ENCODE assay signal across 8 cellular contexts in genomic region chr6:27902335-27903314, GRCh38. TPM values are rescaled to one million over a fixed set of nuclear protein-coding genes. Genes with fewer than 3 reads are reported as not detected.
DNase-seq lines count a peak whose midpoint lies in the region; ATAC-seq and TF ChIP-seq lines count a peak whose summit lies in the region.

No MANE protein-coding gene starts in this region.

- TF ChIP-seq CTCF in Loucy (conservative IDR thresholded peaks at IDR 0.05; ENCODE audit: low read length) = no peak
- TF ChIP-seq CTCF in gastroesophageal sphincter (IDR thresholded peaks at IDR 0.05) = no peak

- WGBS in gastroesophageal sphincter (ENCODE audit: low coverage in 1 of 2), 2 donors = 0 to 1% methylated on average over 37 to 38 of the region's 38 CpGs

- peak; percentile 85 for DNase-seq in Daoy (ENCODE audit: low read depth)
- peak; percentile 50 for DNase-seq in GOT3 (lab: John Stamatoyannopoulos, UW)
- DNase-seq in SK-MEL-5 (ENCODE audit: low read depth, low spot score) = peak; percentile 90
- peak; percentile 95 for DNase-seq in activated naive CD4-positive, alpha-beta T cell treated with anti-CD3 and anti-CD28 coated beads for 36 hours
- peak; percentile 79 for DNase-seq in occipital lobe (lab: John Stamatoyannopoulos, UW)

- in situ Hi-C loops in SK-MEL-5 (cut with HindIII; ENCODE audit: low pct_unique_long_range_greater_than_20kb, low sequenced_read_pairs) = no loop called here

- CTCF ChIA-PET in activated naive CD4-positive, alpha-beta T cell treated with anti-CD3 and anti-CD28 coated beads for 36 hours (lab: Charles Lee) = interaction anchor here (0.5 to 0.7 kb wide), 2 partner anchors 12 to 378 kb away, joined by 3 read pairs; no protein-coding TSS in a partner anchor

- H2AFZ ChIP-seq in Loucy (ENCODE audit: low read length) = peak overlapping the region; percentile 92

- H3K4me1 Mint-ChIP-seq in activated naive CD4-positive, alpha-beta T cell treated with anti-CD3 and anti-CD28 coated beads for 36 hours (ENCODE audit: low read depth) = peaks cover 6% of the 10 kb centered on the region

- peaks cover 2% of the 10 kb centered on the region; the same call in 1 of the 2 replicates for H3F3A ChIP-seq in Loucy (ENCODE audit: low read depth)

- peaks cover 5% of the 10 kb centered on the region for H3K27me3 Mint-ChIP-seq in activated naive CD4-positive, alpha-beta T cell treated with anti-CD3 and anti-CD28 coated beads for 36 hours (ENCODE audit: low read depth)

- no peak for TF ChIP-seq EP300 in gastroesophageal sphincter (IDR thresholded peaks at IDR 0.05)

- no peaks in the 10 kb centered on the region for H4K20me1 ChIP-seq in Loucy (ENCODE audit: insufficient read depth, low read length, poor library complexity, severe bottlenecking)

- H3K27ac ChIP-seq in gastroesophageal sphincter = peak overlapping the region; percentile 81 to 97 (median 86)
- peak overlapping the region; percentile 89 for H3K27ac ChIP-seq in temporal lobe (ENCODE audit: low read depth, low read length)

- H3K27me3 ChIP-seq in Loucy (ENCODE audit: insufficient read depth, low read length, poor library complexity, severe bottlenecking) = no peaks in the 10 kb centered on the region
- H3K27me3 ChIP-seq in gastroesophageal sphincter = peaks cover 11% of the 10 kb centered on the region

- peak overlapping the region; percentile 80 for H3K4me2 ChIP-seq in Loucy (ENCODE audit: low read depth, low read length, poor library complexity, severe bottlenecking)

- peak overlapping the region; percentile 89 for H3K4me3 ChIP-seq in Loucy (ENCODE audit: low read length, poor library complexity, severe bottlenecking)
- peak overlapping the region; percentile 55 to 83 for H3K4me3 ChIP-seq in gastroesophageal sphincter

- peak overlapping the region; percentile 81 for H3K4me3 Mint-ChIP-seq in activated naive CD4-positive, alpha-beta T cell treated with anti-CD3 and anti-CD28 coated beads for 36 hours

- H3K4me1 ChIP-seq in Loucy (ENCODE audit: insufficient read depth, low read length, poor library complexity, severe bottlenecking) (peaks cover 13% of the 10 kb centered on the region), gastroesophageal sphincter (peaks cover 0 to 15% (median 0%) of the 10 kb centered on the region in 3 donors)

- H3K9ac ChIP-seq in Loucy (ENCODE audit: low read depth, low read length, poor library complexity, severe bottlenecking) = peak overlapping the region; percentile 82

- intact Hi-C loops in activated naive CD4-positive, alpha-beta T cell treated with anti-CD3 and anti-CD28 coated beads for 36 hours (cut with micrococcal nuclease) = loop anchor here (1.0 to 5.0 kb wide), 7 partner anchors 8 to 780 kb away; no protein-coding TSS in a partner anchor

- ATAC-seq in gastroesophageal sphincter = peak; percentile 90

- H3K9me3 Mint-ChIP-seq in activated naive CD4-positive, alpha-beta T cell treated with anti-CD3 and anti-CD28 coated beads for 36 hours = no peaks in the 10 kb centered on the region

- no peaks in the 10 kb centered on the region for H3K9me2 ChIP-seq in Loucy (replicated peaks; ENCODE audit: low read depth, low read length)

- no peaks in the 10 kb centered on the region for H3K79me2 ChIP-seq in Loucy (ENCODE audit: insufficient read depth, low read length)

- no peaks in the 10 kb centered on the region for H3K9me3 ChIP-seq in Loucy (ENCODE audit: insufficient read depth, low read depth, low read length)
- H3K9me3 ChIP-seq in gastroesophageal sphincter = no peaks in the 10 kb centered on the region

- H3K36me3 Mint-ChIP-seq in activated naive CD4-positive, alpha-beta T cell treated with anti-CD3 and anti-CD28 coated beads for 36 hours (ENCODE audit: low read depth) = peaks cover 3% of the 10 kb centered on the region

- H3K36me3 ChIP-seq in Loucy (ENCODE audit: insufficient read depth, low read length) (no peaks in the 10 kb centered on the region), gastroesophageal sphincter (no peaks in the 10 kb centered on the region)

- peak overlapping the region; percentile 94 for H3K27ac Mint-ChIP-seq in activated naive CD4-positive, alpha-beta T cell treated with anti-CD3 and anti-CD28 coated beads for 36 hours

- no peak for TF ChIP-seq POLR2A in gastroesophageal sphincter (IDR thresholded peaks at IDR 0.05)

RNA-seq across cellular contexts. Expression of gene OR2B2, which starts 9.6 kb away (rescaled TPM):
- total RNA-seq in Daoy (2014; rRNA removed; shearing (Covaris generic)) = not detected in 2 replicates
- total RNA-seq in SK-MEL-5 (2014; rRNA removed; shearing (Covaris generic)) = not detected in 2 replicates
- not detected in 2 replicates for polyA plus RNA-seq in SK-MEL-5 (2015; cell fraction: cytosol; rRNA removed)
- not detected in 2 replicates for polyA plus RNA-seq in SK-MEL-5 (2015; cell fraction: nucleus; rRNA removed)
- not detected for total RNA-seq in activated naive CD4-positive, alpha-beta T cell treated with anti-CD3 and anti-CD28 coated beads for 36 hours
- total RNA-seq in gastroesophageal sphincter = not detected
- total RNA-seq in occipital lobe = not detected
- not detected for total RNA-seq in temporal lobe

RNA-seq across cellular contexts. Expression of gene OR2B6, which starts 54.4 kb away (rescaled TPM):
- 1.1 TPM in 1 of 2 replicates, not detected in the other for total RNA-seq in Daoy (2014; rRNA removed; shearing (Covaris generic))
- not detected in 2 replicates for total RNA-seq in SK-MEL-5 (2014; rRNA removed; shearing (Covaris generic))
- polyA plus RNA-seq in SK-MEL-5 (2015; cell fraction: cytosol; rRNA removed) = not detected in 2 replicates
- polyA plus RNA-seq in SK-MEL-5 (2015; cell fraction: nucleus; rRNA removed) = 0.35 TPM in 1 of 2 replicates, not detected in the other
- not detected for total RNA-seq in activated naive CD4-positive, alpha-beta T cell treated with anti-CD3 and anti-CD28 coated beads for 36 hours
- total RNA-seq in gastroesophageal sphincter (not detected), occipital lobe (not detected), temporal lobe (not detected)

Comparison
In these comparisons a context has a peak if more than half of its experiments do, and no peak if none do; other contexts are left out.
1. Peak in every context shown above with its lines: DNase-seq, ATAC-seq, H3K4me3 ChIP-seq and H3K27ac ChIP-seq.